ENCODE assay signal across 11 cellular contexts in the genomic region with DNA sequence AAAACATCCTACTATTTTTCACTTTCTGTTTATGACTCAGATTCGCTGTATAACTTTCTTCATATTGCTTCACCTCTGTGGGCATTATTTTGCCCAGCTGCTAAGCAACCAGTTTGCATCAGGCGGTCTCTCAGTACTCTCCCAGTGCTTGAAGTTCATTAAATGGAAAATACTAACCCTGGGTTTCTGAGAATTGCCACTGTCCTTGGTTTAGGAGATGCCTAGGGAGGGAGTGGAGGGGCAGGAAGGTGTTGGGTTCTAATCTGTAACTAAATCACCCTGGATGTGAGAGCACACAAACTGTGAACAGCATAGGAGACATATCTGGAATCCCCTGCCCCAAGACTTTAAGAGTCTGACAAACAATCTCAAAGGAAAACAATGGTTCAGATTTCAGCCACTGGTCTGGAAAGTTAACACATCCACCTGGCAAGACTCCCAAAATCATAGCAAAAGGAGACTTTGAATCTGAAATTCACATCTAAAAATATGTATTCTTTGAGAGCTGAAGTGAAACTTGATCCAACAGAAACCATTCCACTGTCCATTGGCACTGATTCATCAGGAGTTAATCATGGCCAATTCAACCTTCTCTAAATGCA.
DNase-seq lines count a peak whose midpoint lies in the region; ATAC-seq and TF ChIP-seq lines count a peak whose summit lies in the region.
"Had no signal": no experiment of that assay in that cellular context is flagged by ENCODE, and none has a peak within 500 bp of the region (broad histone marks: within the 10 kb centered on the region; RNA-seq: fewer than 3 reads in every experiment).

No MANE protein-coding gene starts in this region.

- H3K27me3 ChIP-seq in thyroid gland = no peaks in the 10 kb centered on the region

- no peaks in the 10 kb centered on the region for H3K36me3 ChIP-seq in thyroid gland

- CTCF ChIA-PET in activated CD4-positive, alpha-beta memory T cell treated with anti-CD3 and anti-CD28 coated beads for 36 hours (lab: Charles Lee) = no interaction called here
- CTCF ChIA-PET in activated CD4-positive, alpha-beta memory T cell treated with anti-CD3 and anti-CD28 coated beads, Interleukin-2, amount 10 ng/mL, durations not matched to agents 7 days and 5 days (lab: Charles Lee) = no interaction called here

- H3K9me3 Mint-ChIP-seq in activated CD4-positive, alpha-beta memory T cell treated with anti-CD3 and anti-CD28 coated beads for 36 hours = peaks cover 7% of the 10 kb centered on the region
- no peaks in the 10 kb centered on the region for H3K9me3 Mint-ChIP-seq in activated CD4-positive, alpha-beta memory T cell treated with anti-CD3 and anti-CD28 coated beads, Interleukin-2, amount 10 ng/mL, durations not matched to agents 7 days and 5 days

- peak overlapping the region in 2 of 3 donors; percentile 3 to 51 for H3K27ac ChIP-seq in thyroid gland

- ATAC-seq in GM18870 (IDR thresholded peaks at IDR 0.05; ENCODE audit: unreplicated experiment) = no peak

- no peaks in the 10 kb centered on the region for H3K9me3 ChIP-seq in thyroid gland

- TF ChIP-seq CTCF in thyroid gland (IDR thresholded peaks at IDR 0.05) = no peak

- peak overlapping the region; percentile 29 for H3K27ac Mint-ChIP-seq in activated CD4-positive, alpha-beta memory T cell treated with anti-CD3 and anti-CD28 coated beads for 36 hours
- H3K27ac Mint-ChIP-seq in activated CD4-positive, alpha-beta memory T cell treated with anti-CD3 and anti-CD28 coated beads, Interleukin-2, amount 10 ng/mL, durations not matched to agents 7 days and 5 days = no peak overlapping the region

- intact Hi-C loops in activated CD4-positive, alpha-beta memory T cell treated with anti-CD3 and anti-CD28 coated beads for 36 hours (cut with micrococcal nuclease) = loop anchor here (1.0 to 5.0 kb wide), 2 partner anchors 16 to 791 kb away; no protein-coding TSS in a partner anchor
- intact Hi-C loops in thyroid gland (cut with DNase I) = no loop called here

- WGBS in thyroid gland, 2 donors = 28 to 43% methylated on average over 2 of the region's 2 CpGs

- DNase-seq in activated CD4-positive, alpha-beta memory T cell treated with anti-CD3 and anti-CD28 coated beads for 36 hours = peak; percentile 45
- DNase-seq in activated CD4-positive, alpha-beta memory T cell treated with anti-CD3 and anti-CD28 coated beads, Interleukin-2, amount 10 ng/mL, durations not matched to agents 7 days and 5 days = no peak
- DNase-seq in amniotic stem cell (lab: John Stamatoyannopoulos, UW) (peak; percentile 83), iPS-NIHi11 (ENCODE audit: low spot score) (peak; percentile 17), thyroid gland (peak; percentile 29 to 57), NCI-H1694 (lab: John Stamatoyannopoulos, UW) (no peak), NCI-H2081 (lab: John Stamatoyannopoulos, UW) (no peak)
- DNase-seq: activated CD4-positive, alpha-beta T cell treated with anti-CD3 and anti-CD28 coated beads for 4 hours; COR-L47; NCI-H1436 treated with DMSO at 0.1 percent for 48 hours had no signal

- H3K4me3 ChIP-seq in thyroid gland (replicated peaks in 1 of 3) = no peak overlapping the region

- no peak for TF ChIP-seq POLR2A in thyroid gland (IDR thresholded peaks at IDR 0.05)

- H3K36me3 Mint-ChIP-seq in activated CD4-positive, alpha-beta memory T cell treated with anti-CD3 and anti-CD28 coated beads for 36 hours = no peaks in the 10 kb centered on the region
- no peaks in the 10 kb centered on the region for H3K36me3 Mint-ChIP-seq in activated CD4-positive, alpha-beta memory T cell treated with anti-CD3 and anti-CD28 coated beads, Interleukin-2, amount 10 ng/mL, durations not matched to agents 7 days and 5 days (ENCODE audit: low read depth)

- no peak overlapping the region for H3K4me3 Mint-ChIP-seq in activated CD4-positive, alpha-beta memory T cell treated with anti-CD3 and anti-CD28 coated beads for 36 hours
- no peak overlapping the region for H3K4me3 Mint-ChIP-seq in activated CD4-positive, alpha-beta memory T cell treated with anti-CD3 and anti-CD28 coated beads, Interleukin-2, amount 10 ng/mL, durations not matched to agents 7 days and 5 days

- H3K4me1 Mint-ChIP-seq in activated CD4-positive, alpha-beta memory T cell treated with anti-CD3 and anti-CD28 coated beads for 36 hours (ENCODE audit: low read depth) = peaks cover 16% of the 10 kb centered on the region
- peaks cover 8% of the 10 kb centered on the region for H3K4me1 Mint-ChIP-seq in activated CD4-positive, alpha-beta memory T cell treated with anti-CD3 and anti-CD28 coated beads, Interleukin-2, amount 10 ng/mL, durations not matched to agents 7 days and 5 days

- H3K4me1 ChIP-seq in thyroid gland = peaks cover 23 to 38% of the 10 kb centered on the region in 2 donors

- POLR2A ChIA-PET in activated CD4-positive, alpha-beta memory T cell treated with anti-CD3 and anti-CD28 coated beads for 36 hours (lab: Charles Lee) = interaction anchor here (1.9 kb wide), 1 partner anchor 15 kb away, joined by 6 read pairs; no protein-coding TSS in a partner anchor
- POLR2A ChIA-PET in activated CD4-positive, alpha-beta memory T cell treated with anti-CD3 and anti-CD28 coated beads, Interleukin-2, amount 10 ng/mL, durations not matched to agents 7 days and 5 days (lab: Charles Lee) = no interaction called here

- H3K27me3 Mint-ChIP-seq in activated CD4-positive, alpha-beta memory T cell treated with anti-CD3 and anti-CD28 coated beads for 36 hours = peaks cover 5% of the 10 kb centered on the region
- no peaks in the 10 kb centered on the region for H3K27me3 Mint-ChIP-seq in activated CD4-positive, alpha-beta memory T cell treated with anti-CD3 and anti-CD28 coated beads, Interleukin-2, amount 10 ng/mL, durations not matched to agents 7 days and 5 days

Comparison
In these comparisons a context has a peak if more than half of its experiments do, and no peak if none do; other contexts are left out.
1. DNase-seq: peak in activated CD4-positive, alpha-beta memory T cell treated with anti-CD3 and anti-CD28 coated beads for 36 hours (single experiment), amniotic stem cell (single experiment), iPS-NIHi11 (single experiment) and thyroid gland (2 of 2); none in activated CD4-positive, alpha-beta memory T cell treated with anti-CD3 and anti-CD28 coated beads, Interleukin-2, amount 10 ng/mL, durations not matched to agents 7 days and 5 days (single experiment), NCI-H1694 (single experiment) and NCI-H2081 (0 of 2).